In the genomic region with DNA sequence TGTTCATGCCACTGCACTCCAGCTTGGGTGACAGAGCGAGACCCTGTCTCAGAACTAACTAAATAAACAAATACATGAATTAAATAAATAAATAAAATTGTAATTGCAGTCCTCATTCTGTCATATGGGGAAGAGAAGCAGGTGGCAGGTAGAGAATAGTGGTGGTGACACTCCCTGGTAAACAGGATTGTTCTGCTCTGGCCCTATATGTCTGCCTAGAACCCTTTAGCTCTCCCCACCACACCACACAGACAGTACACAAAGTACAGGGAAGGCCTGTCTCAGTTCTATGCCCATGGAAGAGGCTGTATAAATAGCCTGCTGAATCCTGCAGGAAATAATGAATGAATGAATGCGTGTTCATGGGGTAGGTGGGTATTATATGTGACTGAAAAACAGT, we compare ENCODE assay signal across 9 cellular contexts.
"Had no signal": no experiment of that assay in that cellular context is flagged by ENCODE, and none has a peak within 500 bp of the region (broad histone marks: within the 10 kb centered on the region; RNA-seq: fewer than 3 reads in every experiment).

No MANE protein-coding gene starts in this region.

- ATAC-seq: GM23338, HCT116 had no signal

- DNase-seq: GM23248, GOT3, H7, H9, HCEC 1CT, HFFc6 had no signal

- H3K9me3 ChIP-seq: HAP-1 had no signal

- H3K9me3 Mint-ChIP-seq: GM23338, HFFc6 had no signal

- H3K4me3 Mint-ChIP-seq: GM23338, H9, HFFc6 had no signal

- H3K4me3 ChIP-seq: GM23248, GM23338, HAP-1 had no signal

- H3K36me3 ChIP-seq: HAP-1 had no signal

- H3K4me1 ChIP-seq: HAP-1 had no signal

- H3K27ac Mint-ChIP-seq: GM23338, HFFc6 had no signal
